ENCODE assay signal across 9 cellular contexts in genomic region chr7:48150086-48150485, GRCh38. TPM values are rescaled to one million over a fixed set of nuclear protein-coding genes. Genes with fewer than 3 reads are reported as not detected.
"Had no signal": no experiment of that assay in that cellular context is flagged by ENCODE, and none has a peak within 500 bp of the region (broad histone marks: within the 10 kb centered on the region; RNA-seq: fewer than 3 reads in every experiment).

No MANE protein-coding gene starts in this region.

- H3K36me3 ChIP-seq: HAP-1 had no signal

- H3K4me1 ChIP-seq: HAP-1 had no signal

- H3K9ac ChIP-seq: GM23248 had no signal

- H3K4me2 ChIP-seq: GM23338 had no signal

- H3K4me3 Mint-ChIP-seq: GM23338, H9, HFFc6 had no signal

- H3K9me3 Mint-ChIP-seq: HFFc6 had no signal

- H3K4me3 ChIP-seq: GM23248, GM23338, HAP-1 had no signal

- DNase-seq: GM23248, GOT3, H7, H9, HCEC 1CT, HFFc6 had no signal

- H2AFZ ChIP-seq: GM23248, GM23338 had no signal

- H3K9me3 ChIP-seq: HAP-1 had no signal

- H3K27ac ChIP-seq: GM23248 had no signal

- ATAC-seq: GM23338, HCT116 had no signal

- H3K27ac Mint-ChIP-seq: GM23338, H9, HFFc6 had no signal

RNA-seq across cellular contexts. Expression of gene ABCA13, which starts 21.2 kb away (rescaled TPM):
- total RNA-seq: H7 had no signal
- polyA plus RNA-seq: GM23248, GM23338 had no signal
